ENCODE assay signal across 24 cellular contexts in the genomic region with DNA sequence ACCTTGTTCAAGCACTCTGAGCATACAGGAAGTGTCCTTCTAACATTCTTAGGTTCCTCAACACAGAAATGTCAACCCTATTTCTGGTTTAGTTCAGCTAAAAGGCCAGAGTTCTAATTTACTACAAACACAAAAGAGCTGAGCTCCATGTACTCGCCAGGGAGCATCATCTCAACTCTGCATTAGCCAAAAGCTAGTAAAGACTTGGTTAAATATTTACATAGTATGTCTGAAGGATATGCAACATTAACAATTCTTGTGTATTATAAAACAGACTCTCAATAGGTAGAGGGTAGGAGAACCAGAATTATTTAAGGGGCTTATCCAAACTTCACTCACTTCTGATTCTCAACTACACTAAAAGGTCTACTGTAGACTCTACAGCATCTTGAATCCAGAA.
"Had no signal": no experiment of that assay in that cellular context is flagged by ENCODE, and none has a peak within 500 bp of the region (broad histone marks: within the 10 kb centered on the region; RNA-seq: fewer than 3 reads in every experiment).

No MANE protein-coding gene starts in this region.

- H3K9me3 Mint-ChIP-seq: activated CD4-positive, alpha-beta memory T cell treated with anti-CD3 and anti-CD28 coated beads, Interleukin-2, amount 10 ng/mL, durations not matched to agents 7 days and 5 days; activated CD4-positive, alpha-beta T cell treated with anti-CD3 and anti-CD28 coated beads, Interleukin-2, amount 10 ng/mL, durations not matched to agents 24 days and 14 days; activated naive CD4-positive, alpha-beta T cell treated with anti-CD3 and anti-CD28 coated beads, Interleukin-2, amount 10 ng/mL, durations not matched to agents 7 days and 5 days; naive thymus-derived CD4-positive, alpha-beta T cell; neural progenitor cell had no signal

- DNase-seq: activated CD4-positive, alpha-beta memory T cell treated with anti-CD3 and anti-CD28 coated beads, Interleukin-2, amount 10 ng/mL, durations not matched to agents 7 days and 5 days; activated CD4-positive, alpha-beta T cell treated with anti-CD3 and anti-CD28 coated beads, Interleukin-2, amount 10 ng/mL, durations not matched to agents 24 days and 14 days; activated CD8-positive, alpha-beta memory T cell treated with anti-CD3 and anti-CD28 coated beads, Interleukin-2, amount 10 ng/mL, durations not matched to agents 7 days and 5 days; activated effector memory CD4-positive, alpha-beta T cell treated with anti-CD3 and anti-CD28 coated beads, Interleukin-2, amount 50 U/mL, for 16 hours; activated naive CD4-positive, alpha-beta T cell treated with anti-CD3 and anti-CD28 coated beads, Interleukin-2, amount 10 ng/mL, durations not matched to agents 7 days and 5 days; activated T-cell treated with anti-CD3 and anti-CD28 coated beads for 4 hours; anterior cingulate cortex; body of pancreas; cortex of kidney; heart left ventricle; lower lobe of right lung; naive thymus-derived CD4-positive, alpha-beta T cell; posterior cingulate gyrus; stimulated activated CD4-positive, alpha-beta T cell treated with anti-CD3 and anti-CD28 coated beads, Interleukin-2, amount 100 ng/mL, for 48 hours; stimulated activated naive CD4-positive, alpha-beta T cell; upper lobe of right lung had no signal

- H3K27ac ChIP-seq: body of pancreas, cardiac muscle cell, epithelial cell of prostate, gastroesophageal sphincter, lower lobe of right lung, neural progenitor cell, thoracic aorta, upper lobe of right lung had no signal

- H3K4me3 Mint-ChIP-seq: activated CD4-positive, alpha-beta memory T cell treated with anti-CD3 and anti-CD28 coated beads, Interleukin-2, amount 10 ng/mL, durations not matched to agents 7 days and 5 days; activated CD4-positive, alpha-beta T cell treated with anti-CD3 and anti-CD28 coated beads, Interleukin-2, amount 10 ng/mL, durations not matched to agents 24 days and 14 days; activated CD8-positive, alpha-beta memory T cell treated with anti-CD3 and anti-CD28 coated beads, Interleukin-2, amount 10 ng/mL, durations not matched to agents 7 days and 5 days; activated naive CD4-positive, alpha-beta T cell treated with anti-CD3 and anti-CD28 coated beads, Interleukin-2, amount 10 ng/mL, durations not matched to agents 7 days and 5 days; naive thymus-derived CD4-positive, alpha-beta T cell; neural progenitor cell had no signal

- H3K27ac Mint-ChIP-seq: activated CD4-positive, alpha-beta memory T cell treated with anti-CD3 and anti-CD28 coated beads, Interleukin-2, amount 10 ng/mL, durations not matched to agents 7 days and 5 days; activated CD4-positive, alpha-beta T cell treated with anti-CD3 and anti-CD28 coated beads, Interleukin-2, amount 10 ng/mL, durations not matched to agents 24 days and 14 days; activated CD8-positive, alpha-beta memory T cell treated with anti-CD3 and anti-CD28 coated beads, Interleukin-2, amount 10 ng/mL, durations not matched to agents 7 days and 5 days; activated naive CD4-positive, alpha-beta T cell treated with anti-CD3 and anti-CD28 coated beads, Interleukin-2, amount 10 ng/mL, durations not matched to agents 7 days and 5 days; naive thymus-derived CD4-positive, alpha-beta T cell; neural progenitor cell had no signal

- FAIRE-seq: keratinocyte had no signal

- H3K27me3 Mint-ChIP-seq: activated CD4-positive, alpha-beta memory T cell treated with anti-CD3 and anti-CD28 coated beads, Interleukin-2, amount 10 ng/mL, durations not matched to agents 7 days and 5 days; activated CD4-positive, alpha-beta T cell treated with anti-CD3 and anti-CD28 coated beads, Interleukin-2, amount 10 ng/mL, durations not matched to agents 24 days and 14 days; activated CD8-positive, alpha-beta memory T cell treated with anti-CD3 and anti-CD28 coated beads, Interleukin-2, amount 10 ng/mL, durations not matched to agents 7 days and 5 days; activated naive CD4-positive, alpha-beta T cell treated with anti-CD3 and anti-CD28 coated beads, Interleukin-2, amount 10 ng/mL, durations not matched to agents 7 days and 5 days; naive thymus-derived CD4-positive, alpha-beta T cell had no signal

- ATAC-seq: activated CD4-positive, CD25-positive, alpha-beta regulatory T cell treated with anti-CD3 and anti-CD28 coated beads, Interleukin-2, amount 50 U/mL, for 24 hours; activated CD8-positive, alpha-beta memory T cell treated with anti-CD3 and anti-CD28 coated beads, Interleukin-2, amount 10 ng/mL, durations not matched to agents 7 days and 5 days; body of pancreas; gastroesophageal sphincter; heart left ventricle; lower lobe of right lung; naive thymus-derived CD4-positive, alpha-beta T cell; sciatic nerve; upper lobe of right lung had no signal
